Comparison of ENCODE assay signal across 10 cellular contexts in the genomic region with DNA sequence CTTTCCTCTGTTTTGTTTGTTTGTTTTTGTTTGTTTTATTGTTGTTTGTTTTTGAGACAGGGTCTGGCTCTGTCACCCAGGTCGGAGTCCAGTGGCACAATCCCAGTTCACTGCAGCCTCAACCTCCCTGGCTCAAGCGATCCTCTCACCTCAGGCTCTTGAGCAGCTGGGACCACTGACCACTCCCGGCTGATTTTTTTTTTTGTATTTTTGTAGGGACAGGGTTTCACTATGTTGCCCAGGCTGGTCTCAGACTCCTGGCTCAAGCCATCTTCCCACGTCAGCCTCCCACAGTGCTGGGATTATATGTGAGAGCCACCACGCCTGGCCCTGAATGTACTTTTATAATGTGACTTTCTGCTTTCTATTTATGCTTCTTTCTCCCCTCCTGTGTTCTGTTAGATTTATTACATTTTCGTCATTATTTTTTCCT. TPM values are rescaled to one million over a fixed set of nuclear protein-coding genes. Genes with fewer than 3 reads are reported as not detected.
A peak's percentile ranks its signal among the peaks of the same experiment; 100 is the strongest.
DNase-seq lines count a peak whose midpoint lies in the region; ATAC-seq, FAIRE-seq and TF ChIP-seq lines count a peak whose summit lies in the region.
"Had no signal": no experiment of that assay in that cellular context is flagged by ENCODE, and none has a peak within 500 bp of the region (broad histone marks: within the 10 kb centered on the region; RNA-seq: fewer than 3 reads in every experiment).

No MANE protein-coding gene starts in this region.

- H3K36me3 ChIP-seq in ES-I3 (ENCODE audit: insufficient read depth, low read length) (no peaks in the 10 kb centered on the region), fibroblast of lung (ENCODE audit: control insufficient read depth, insufficient read depth, low read length) (no peaks in the 10 kb centered on the region), gastrocnemius medialis (no peaks in the 10 kb centered on the region)

- no peak overlapping the region for H2AFZ ChIP-seq in fibroblast of lung (ENCODE audit: low read length)

- DNase-seq in T-cell, result no peak
- no peak for DNase-seq in fibroblast of lung (ENCODE audit: low read depth in 2 of 2)
- no peak for DNase-seq in gastrocnemius medialis
- DNase-seq in T-helper 9 cell, result no peak
- no peak for DNase-seq in RCC 7860 (ENCODE audit: low spot score)
- DNase-seq: NCI-H2029 treated with DMSO at 0.1 percent for 48 hours had no signal

- POLR2A ChIA-PET in T-cell (lab: Charles Lee), result interaction anchor here in 1 of 2 donors (0.7 kb wide), 1 partner anchor 646 kb away, joined by 4 read pairs; a partner anchor contains a TSS

- TF ChIP-seq CTCF in fibroblast of lung (conservative IDR thresholded peaks at IDR 0.05 in 1 of 2, IDR thresholded peaks at IDR 0.05 in 1 of 2; ENCODE audit: low read depth in 1 of 2, low read length in 2 of 2), result no peak
- no peak for TF ChIP-seq CTCF in gastrocnemius medialis (IDR thresholded peaks at IDR 0.05 in 4 of 5, conservative IDR thresholded peaks at IDR 0.05 in 1 of 5)

- H3K36me3 Mint-ChIP-seq in T-cell, result no peaks in the 10 kb centered on the region

- H3K27me3 ChIP-seq in fibroblast of lung (ENCODE audit: control insufficient read depth, insufficient read depth, low read length) (no peaks in the 10 kb centered on the region), gastrocnemius medialis (no peaks in the 10 kb centered on the region)

- no peaks in the 10 kb centered on the region for H4K20me1 ChIP-seq in fibroblast of lung (ENCODE audit: control insufficient read depth, extremely low read depth, insufficient read depth, low read length)

- ATAC-seq in T-cell (replicated peaks in 1 of 4), result no peak
- ATAC-seq in gastrocnemius medialis, result no peak
- no peak for ATAC-seq in HG03280 (IDR thresholded peaks at IDR 0.05; ENCODE audit: unreplicated experiment)
- ATAC-seq in GM21381 (IDR thresholded peaks at IDR 0.05; ENCODE audit: unreplicated experiment), result no peak

- no peaks in the 10 kb centered on the region for H3K79me2 ChIP-seq in fibroblast of lung (ENCODE audit: control insufficient read depth, insufficient read depth, low read length)

- H3K4me3 ChIP-seq in fibroblast of lung (replicated peaks in 1 of 4; ENCODE audit: control extremely low read depth in 1 of 4, insufficient read depth in 1 of 4, low read depth in 3 of 4, low read length in 4 of 4) (peak overlapping the region; percentile 23 to 58 (median 44)), gastrocnemius medialis (peak overlapping the region in 3 of 4 donors; percentile 53 to 72 (median 62))

- peak overlapping the region; percentile 64 for H3K4me2 ChIP-seq in fibroblast of lung (ENCODE audit: extremely low read depth, insufficient read depth, low read length)

- no peak for FAIRE-seq in RCC 7860 (lab: Jason Lieb, UNC)
- FAIRE-seq: GM18507 had no signal

- CTCF ChIA-PET in T-cell (lab: Charles Lee), result interaction anchor here in 1 of 2 donors (1.3 kb wide), 1 partner anchor 130 kb away, joined by 3 read pairs; no protein-coding TSS in a partner anchor

- in situ Hi-C loops in gastrocnemius medialis (cut with MboI; ENCODE audit: low sequenced_read_pairs in 4 of 4), result no loop called here

- TF ChIP-seq POLR2A in gastrocnemius medialis (IDR thresholded peaks at IDR 0.05), result no peak

- peaks cover 3% of the 10 kb centered on the region for H3K4me1 ChIP-seq in ES-I3 (ENCODE audit: insufficient read depth, low read length)
- H3K4me1 ChIP-seq in fibroblast of lung (ENCODE audit: control insufficient read depth, extremely low read depth, insufficient read depth, low read length), result peaks cover 2% of the 10 kb centered on the region
- peaks cover 17 to 31% of the 10 kb centered on the region in 2 donors for H3K4me1 ChIP-seq in gastrocnemius medialis

- H3K9me3 Mint-ChIP-seq in T-cell, result no peaks in the 10 kb centered on the region

- peak overlapping the region; percentile 82 for H3K9ac ChIP-seq in ES-I3 (ENCODE audit: low read depth, low read length)
- H3K9ac ChIP-seq in fibroblast of lung (ENCODE audit: insufficient read depth, low read length), result no peak overlapping the region

- H3K4me3 Mint-ChIP-seq in T-cell, result peak overlapping the region; percentile 81

- peak overlapping the region; percentile 72 to 77 for H3K27ac Mint-ChIP-seq in T-cell

- H3K4me1 Mint-ChIP-seq in T-cell, result peaks cover 13 to 18% (median 17%) of the 10 kb centered on the region in 3 donors

- peaks cover 0 to 4% of the 10 kb centered on the region in 2 donors for H3K27me3 Mint-ChIP-seq in T-cell

- intact Hi-C loops in gastrocnemius medialis (cut with DNase I; ENCODE audit: low total_unique reads), result loop anchor here (10.0 kb wide), 1 partner anchor 285 kb away; a partner anchor contains a TSS

- H3K9me3 ChIP-seq in ES-I3 (ENCODE audit: control insufficient read depth, insufficient read depth, low read length), result no peaks in the 10 kb centered on the region
- no peaks in the 10 kb centered on the region for H3K9me3 ChIP-seq in fibroblast of lung (ENCODE audit: control insufficient read depth, insufficient read depth, low read depth, low read length)
- H3K9me3 ChIP-seq in gastrocnemius medialis, result no peaks in the 10 kb centered on the region

- H3K27ac ChIP-seq in fibroblast of lung (ENCODE audit: insufficient read depth, low read length), result no peak overlapping the region
- peak overlapping the region; percentile 89 to 96 (median 92) for H3K27ac ChIP-seq in gastrocnemius medialis

RNA-seq across cellular contexts. Expression of a gene that starts 5.0 kb away (rescaled TPM):
- total RNA-seq in T-cell (1 to 10 TPM in 3 of 5 donors, under 1 TPM in 2; 0.82 to 1.3 (median 1.1) TPM), fibroblast of lung (under 0.01 and 0.17 TPM in 2 replicates), gastrocnemius medialis (1 to 10 TPM in 2 of 4 donors, not detected in 2; 4.8 to 7.0 TPM)
- polyA plus RNA-seq in fibroblast of lung, result 0.09 TPM in 1 of 2 replicates, not detected in the other
- 0.13 TPM in 1 of 2 replicates, not detected in the other for polyA plus RNA-seq in fibroblast of lung (2012)
- polyA minus RNA-seq in fibroblast of lung (ENCODE audit: low replicate concordance), result not detected in 2 replicates

RNA-seq across cellular contexts. Expression of a gene that starts 9.0 kb away (rescaled TPM):
- under 1 TPM in 3 of 5 donors, not detected in 2; 0.28 to 0.93 (median 0.69) TPM for total RNA-seq in T-cell
- 0.17 TPM in 1 of 2 replicates, not detected in the other for total RNA-seq in fibroblast of lung
- polyA plus RNA-seq in fibroblast of lung, result 0.26 and 0.42 TPM in 2 replicates
- 0.44 and 0.46 TPM in 2 replicates for polyA plus RNA-seq in fibroblast of lung (2012)
- 1.1 TPM in 1 of 2 replicates, not detected in the other for polyA minus RNA-seq in fibroblast of lung (ENCODE audit: low replicate concordance)
- 100 to 1,000 TPM in 1 of 4 donors, 10 to 100 TPM in 3; 43.3 to 155 (median 67.2) TPM for total RNA-seq in gastrocnemius medialis

RNA-seq across cellular contexts. Expression of a gene that starts 19.2 kb away (rescaled TPM):
- total RNA-seq in T-cell (100 to 1,000 TPM; 208 to 295 (median 261) TPM), fibroblast of lung (52.1 and 91.3 TPM in 2 replicates), gastrocnemius medialis (10 to 100 TPM; 29.9 to 44.1 (median 37.2) TPM)
- polyA plus RNA-seq in fibroblast of lung, result 485 and 746 TPM in 2 replicates
- polyA plus RNA-seq in fibroblast of lung (2012), result 445 and 517 TPM in 2 replicates
- polyA minus RNA-seq in fibroblast of lung (ENCODE audit: low replicate concordance), result 949 and 1,023 TPM in 2 replicates

Comparison
In these comparisons a context has a peak if more than half of its experiments do, and no peak if none do; other contexts are left out.
1. RNA of a gene that starts 9.0 kb away (total RNA-seq): 43.3 to 155 TPM in gastrocnemius medialis; 0.28 to 0.93 TPM in T-cell and 0.17 TPM in fibroblast of lung; every median in the first group is over 10 times any median in the second.